In the genomic region with DNA sequence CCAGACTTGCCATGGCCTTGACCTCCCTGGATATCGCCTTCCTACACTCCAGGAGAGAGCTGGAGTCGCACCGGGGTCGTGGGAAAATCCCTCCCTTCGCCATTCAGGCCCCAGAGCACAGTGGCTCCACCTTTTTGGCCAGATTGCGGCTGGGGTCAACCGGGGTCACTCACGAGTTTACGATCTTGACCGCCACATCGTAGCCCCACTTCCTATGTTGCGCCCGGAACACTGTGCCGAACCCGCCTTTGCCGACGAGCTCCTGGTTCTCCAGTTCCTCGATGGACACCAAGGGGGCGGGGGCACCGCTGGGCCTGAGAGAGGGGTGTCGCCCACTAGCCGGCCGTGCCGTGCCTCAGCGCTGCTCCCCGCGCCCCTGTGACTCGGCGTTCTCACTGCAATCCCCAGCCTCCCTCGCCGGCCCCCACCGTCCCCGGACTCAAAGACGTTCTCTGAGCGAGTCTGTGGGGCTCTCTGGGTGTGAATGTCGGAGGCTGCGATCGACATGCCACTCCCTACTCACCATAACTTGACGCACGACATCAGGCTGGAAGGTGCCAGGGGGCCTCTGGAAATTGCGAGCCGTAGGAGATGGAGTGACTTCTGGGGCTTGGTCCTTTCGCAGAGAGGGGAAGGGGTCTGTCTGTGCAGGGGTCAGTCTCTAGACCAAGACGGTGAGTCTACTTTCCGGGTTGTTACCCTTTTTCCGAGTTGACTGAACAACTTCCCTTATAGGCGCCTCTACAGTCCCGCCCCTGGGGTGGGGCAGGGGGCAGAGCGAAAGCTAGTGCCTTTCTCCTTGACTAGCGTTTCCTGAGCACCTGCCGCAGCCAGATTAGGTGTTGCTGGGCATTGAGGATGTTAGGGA, we compare ENCODE assay signal across 8 cellular contexts. TPM values are rescaled to one million over a fixed set of nuclear protein-coding genes. Genes with fewer than 3 reads are reported as not detected.
DNase-seq lines count a peak whose midpoint lies in the region; ATAC-seq and TF ChIP-seq lines count a peak whose summit lies in the region.

A gene (minus strand): TSS at position 708 of the 868 bp plus-strand sequence. CDS start 165 bp downstream, at position 543.

- no peaks in the 10 kb centered on the region for H4K20me1 ChIP-seq in Karpas-422 (ENCODE audit: insufficient read depth, low read depth, low read length)

- peak within 1 kb of the TSS; percentile 59 for H3K9ac ChIP-seq in Karpas-422 (ENCODE audit: low read length)

- H3K36me3 Mint-ChIP-seq in CD4-positive, CD25-positive, alpha-beta regulatory T cell = peaks cover 25% of the 10 kb centered on the region
- H3K36me3 Mint-ChIP-seq in glutamatergic neuron (ENCODE audit: unreplicated experiment) = no peaks in the 10 kb centered on the region

- 11 to 15% (median 13%) methylated on average over 47 to 51 of the region's 51 CpGs for WGBS in psoas muscle, 3 donors

- H3K27ac Mint-ChIP-seq in CD4-positive, CD25-positive, alpha-beta regulatory T cell = peak within 1 kb of the TSS; percentile 86 to 97 (median 91)
- H3K27ac Mint-ChIP-seq in glutamatergic neuron (ENCODE audit: unreplicated experiment) = no peak within 1 kb of the TSS

- H3K4me1 ChIP-seq in CD4-positive, CD25-positive, alpha-beta regulatory T cell (ENCODE audit: control insufficient read depth, insufficient read depth, low read length, poor library complexity, severe bottlenecking) = peaks cover 25% of the 10 kb centered on the region
- H3K4me1 ChIP-seq in Karpas-422 (ENCODE audit: low read length) = peaks cover 7% of the 10 kb centered on the region
- H3K4me1 ChIP-seq in psoas muscle = peaks cover 2% of the 10 kb centered on the region

- no peaks in the 10 kb centered on the region for H3K9me2 ChIP-seq in Karpas-422 (replicated peaks; ENCODE audit: insufficient read depth, low read length)

- H3K4me2 ChIP-seq in Karpas-422 (ENCODE audit: low read depth, low read length, poor library complexity, severe bottlenecking) = peak within 1 kb of the TSS; percentile 62

- peaks cover 0 to 2% (median 0%) of the 10 kb centered on the region in 7 donors for H3K9me3 Mint-ChIP-seq in CD4-positive, CD25-positive, alpha-beta regulatory T cell
- no peaks in the 10 kb centered on the region for H3K9me3 Mint-ChIP-seq in glutamatergic neuron (ENCODE audit: unreplicated experiment)

- no peak for TF ChIP-seq CTCF in glutamatergic neuron (IDR thresholded peaks at IDR 0.05; ENCODE audit: partially characterized antibody, unreplicated experiment)
- TF ChIP-seq CTCF in psoas muscle (IDR thresholded peaks at IDR 0.05) = no peak

- ATAC-seq in CD4-positive, CD25-positive, alpha-beta regulatory T cell (ENCODE audit: low read depth in 2 of 2) = peak; percentile 93 to 96
- ATAC-seq in GM21381 (IDR thresholded peaks at IDR 0.05; ENCODE audit: unreplicated experiment) (peak; percentile 81), psoas muscle (peak in 2 of 4 donors; percentile 30 to 45)

- DNase-seq in CD4-positive, CD25-positive, alpha-beta regulatory T cell = peak; percentile 56 to 84 (median 70)
- DNase-seq in Karpas-422 = peak; percentile 77
- peak; percentile 51 for DNase-seq in activated T-cell treated with anti-CD3 and anti-CD28 coated beads for 48 hours (ENCODE audit: low read depth)
- DNase-seq in glutamatergic neuron = peak; percentile 25
- DNase-seq in psoas muscle = peak in 1 of 2 donors; percentile 66
- no peak for DNase-seq in NCI-H1417 treated with DMSO at 0.1 percent for 48 hours (lab: John Stamatoyannopoulos, UW)
- DNase-seq in amygdala (lab: John Stamatoyannopoulos, UW) = no peak

- peaks cover 51% of the 10 kb centered on the region for H3K27me3 Mint-ChIP-seq in CD4-positive, CD25-positive, alpha-beta regulatory T cell
- H3K27me3 Mint-ChIP-seq in glutamatergic neuron (ENCODE audit: unreplicated experiment) = peaks cover 20% of the 10 kb centered on the region

- peak within 1 kb of the TSS; percentile 66 for H3K27ac ChIP-seq in CD4-positive, CD25-positive, alpha-beta regulatory T cell (ENCODE audit: insufficient read depth, low read length, poor library complexity, severe bottlenecking)
- H3K27ac ChIP-seq in Karpas-422 (ENCODE audit: low read length) = no peak within 1 kb of the TSS
- H3K27ac ChIP-seq in psoas muscle = no peak within 1 kb of the TSS

- intact Hi-C loops in psoas muscle (cut with DNase I) = no loop called here

- H3K4me3 Mint-ChIP-seq in CD4-positive, CD25-positive, alpha-beta regulatory T cell = peak within 1 kb of the TSS; percentile 94 to 98 (median 97)
- no peak within 1 kb of the TSS for H3K4me3 Mint-ChIP-seq in glutamatergic neuron (ENCODE audit: unreplicated experiment)

- no peaks in the 10 kb centered on the region for H3K27me3 ChIP-seq in CD4-positive, CD25-positive, alpha-beta regulatory T cell (ENCODE audit: control insufficient read depth, insufficient read depth, low read length)
- H3K27me3 ChIP-seq in Karpas-422 (ENCODE audit: low read length) (no peaks in the 10 kb centered on the region), psoas muscle (ENCODE audit: insufficient read depth in 3 of 3, low read length in 2 of 3) (peaks cover 0 to 54% (median 9%) of the 10 kb centered on the region in 3 donors)

- H3K9me3 ChIP-seq in CD4-positive, CD25-positive, alpha-beta regulatory T cell (ENCODE audit: control insufficient read depth in 2 of 2, low read length in 2 of 2) = no peaks in the 10 kb centered on the region
- H3K9me3 ChIP-seq in Karpas-422 (ENCODE audit: low read length) = no peaks in the 10 kb centered on the region
- no peaks in the 10 kb centered on the region for H3K9me3 ChIP-seq in psoas muscle

- H3K79me2 ChIP-seq in Karpas-422 (ENCODE audit: low read length) = no peaks in the 10 kb centered on the region

- H3K36me3 ChIP-seq in CD4-positive, CD25-positive, alpha-beta regulatory T cell (ENCODE audit: control insufficient read depth, insufficient read depth, low read length) = peaks cover 18% of the 10 kb centered on the region
- H3K36me3 ChIP-seq in Karpas-422 (ENCODE audit: insufficient read depth, low read length) (no peaks in the 10 kb centered on the region), psoas muscle (ENCODE audit: insufficient read depth in 1 of 2, low read depth in 1 of 2) (no peaks in the 10 kb centered on the region)

- H3K4me3 ChIP-seq in CD4-positive, CD25-positive, alpha-beta regulatory T cell (ENCODE audit: low read depth, low read length) = peak within 1 kb of the TSS; percentile 93
- H3K4me3 ChIP-seq in Karpas-422 (ENCODE audit: low read length) (peak within 1 kb of the TSS; percentile 57), psoas muscle (peak within 1 kb of the TSS; percentile 53)

- peaks cover 0 to 40% (median 25%) of the 10 kb centered on the region in 4 donors for H3K4me1 Mint-ChIP-seq in CD4-positive, CD25-positive, alpha-beta regulatory T cell
- H3K4me1 Mint-ChIP-seq in glutamatergic neuron (ENCODE audit: low read depth, unreplicated experiment) = peaks cover 2% of the 10 kb centered on the region

- H2AFZ ChIP-seq in Karpas-422 (ENCODE audit: low read length) = peak within 1 kb of the TSS; percentile 78; the same call in 1 of the 2 replicates

RNA-seq across cellular contexts. Expression of the gene that starts here (rescaled TPM):
- 41.2 TPM for total RNA-seq in CD4-positive, CD25-positive, alpha-beta regulatory T cell
- 10 to 100 TPM; 14.9 to 24.6 (median 19.4) TPM for polyA plus RNA-seq in CD4-positive, CD25-positive, alpha-beta regulatory T cell
- total RNA-seq in Karpas-422 (2014; rRNA removed; shearing (Covaris generic); ENCODE audit: low replicate concordance) = 1.6 and 2.3 TPM in 2 replicates
- not detected for total RNA-seq in glutamatergic neuron (ENCODE audit: unreplicated experiment)
- 1 to 10 TPM; 1.1 to 1.9 (median 1.4) TPM for total RNA-seq in psoas muscle
- polyA plus RNA-seq in psoas muscle = 1 to 10 TPM in 1 of 3 donors, under 1 TPM in 2; 0.94 to 1.7 (median 0.97) TPM

Comparison
In these comparisons a context has a peak if more than half of its experiments do, and no peak if none do; other contexts are left out.
1. RNA of the gene that starts here (total RNA-seq): 41.2 TPM in CD4-positive, CD25-positive, alpha-beta regulatory T cell (single experiment); 1.6 to 2.3 TPM in Karpas-422, 1.1 to 1.9 TPM in psoas muscle and not detected in glutamatergic neuron (single experiment); every median in the first group is over 10 times any median in the second.
2. RNA of the gene that starts here (polyA plus RNA-seq): 14.9 to 24.6 TPM in CD4-positive, CD25-positive, alpha-beta regulatory T cell; 0.94 to 1.7 TPM in psoas muscle; every median in the first group is over 4 times any median in the second.
3. Peak in DNase-seq in glutamatergic neuron; RNA of the gene not detected or under 1 TPM.
4. DNase-seq: peak in CD4-positive, CD25-positive, alpha-beta regulatory T cell (3 of 3), Karpas-422 (single experiment) and activated T-cell treated with anti-CD3 and anti-CD28 coated beads for 48 hours (single experiment); none in NCI-H1417 treated with DMSO at 0.1 percent for 48 hours (single experiment) and amygdala (0 of 56).
5. Peak in every context shown above with its lines, with median percentiles within 50 percentile points of each other: H3K4me3 ChIP-seq.